Comparison of ENCODE assay signal across 16 cellular contexts in the genomic region with DNA sequence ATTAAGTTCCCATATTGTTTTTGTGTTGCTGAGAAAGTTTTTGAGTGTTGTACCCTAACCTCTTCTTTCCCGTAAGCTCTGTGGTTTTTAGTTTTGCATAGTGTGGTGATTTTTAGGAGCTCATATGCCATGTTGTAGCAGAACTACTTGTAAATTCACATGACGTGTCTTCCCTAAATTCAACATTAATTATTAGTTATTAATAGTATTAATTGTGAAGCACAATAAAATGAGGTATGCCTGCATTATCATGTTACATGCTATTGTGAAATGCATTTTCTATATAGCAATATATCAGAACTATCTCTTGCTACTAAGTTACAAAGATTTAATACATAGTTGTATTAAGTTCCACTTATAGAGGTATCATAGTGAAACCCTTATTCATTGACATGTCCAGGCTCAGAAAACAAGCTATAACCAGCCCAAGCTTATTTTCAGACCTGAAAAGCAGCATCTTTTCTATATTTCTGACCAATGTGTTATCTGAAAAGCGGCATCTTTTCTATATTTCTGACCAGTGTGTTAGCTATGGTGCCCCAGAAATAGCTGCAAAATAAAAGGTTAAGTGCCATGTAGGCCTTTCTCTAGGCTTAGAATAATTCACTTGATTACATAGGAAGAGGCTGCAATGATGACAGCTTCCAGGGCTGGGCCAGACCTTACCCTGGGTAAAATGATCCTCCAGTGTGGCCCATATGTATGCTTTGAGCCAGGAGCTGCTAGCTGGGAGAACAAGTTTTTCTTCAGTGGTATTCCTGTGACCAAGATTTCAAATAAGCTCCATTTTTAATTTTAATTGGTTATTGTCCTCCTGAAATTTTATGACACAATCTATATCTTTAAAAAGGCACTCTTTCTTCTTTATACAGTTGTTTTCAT. TPM values are rescaled to one million over a fixed set of nuclear protein-coding genes. Genes with fewer than 3 reads are reported as not detected.
DNase-seq lines count a peak whose midpoint lies in the region; ATAC-seq and TF ChIP-seq lines count a peak whose summit lies in the region.
"Had no signal": no experiment of that assay in that cellular context is flagged by ENCODE, and none has a peak within 500 bp of the region (broad histone marks: within the 10 kb centered on the region; RNA-seq: fewer than 3 reads in every experiment).

No MANE protein-coding gene starts in this region.

- H3K9me2 ChIP-seq in SK-N-SH (no peaks in the 10 kb centered on the region), hepatocyte (replicated peaks; ENCODE audit: insufficient read depth) (no peaks in the 10 kb centered on the region)

- no peak overlapping the region for H2AFZ ChIP-seq in SK-N-SH (ENCODE audit: low read depth)
- no peak overlapping the region for H2AFZ ChIP-seq in hepatocyte

- CTCF ChIA-PET in SK-N-SH (lab: Yijun Ruan, JAX), result interaction anchor here (0.6 to 3.5 kb wide), 14 partner anchors 9 to 737 kb away, joined by 3 to 28 read pairs (median 6); no protein-coding TSS in a partner anchor

- H3K79me2 ChIP-seq in SK-N-SH (ENCODE audit: insufficient read depth) (peaks cover 91% of the 10 kb centered on the region), hepatocyte (peaks cover 90% of the 10 kb centered on the region)

- TF ChIP-seq CTCF in SK-N-SH (IDR thresholded peaks at IDR 0.05) (no peak), hepatocyte (IDR thresholded peaks at IDR 0.05; ENCODE audit: poor library complexity) (no peak), stomach (IDR thresholded peaks at IDR 0.05) (no peak), testis (IDR thresholded peaks at IDR 0.05) (no peak)

- H3K27ac ChIP-seq in SK-N-SH (ENCODE audit: low read depth in 2 of 2, low read length in 1 of 2) (peak overlapping the region; percentile 69 to 94), hepatocyte (peak overlapping the region; percentile 11), stomach (peak overlapping the region in 4 of 5 donors; percentile 10 to 60 (median 16)), testis (no peak overlapping the region)
- H3K27ac ChIP-seq: BLaER1 had no signal

- POLR2A ChIA-PET in SK-N-SH (lab: Yijun Ruan, JAX), result interaction anchor here (0.7 to 4.3 kb wide), 6 partner anchors 10 to 148 kb away, joined by 3 to 29 read pairs (median 4); partner anchors contain the start of gene EPAS1

- H3K27me3 ChIP-seq in SK-N-SH (ENCODE audit: insufficient read depth) (no peaks in the 10 kb centered on the region), hepatocyte (no peaks in the 10 kb centered on the region), stomach (no peaks in the 10 kb centered on the region), testis (no peaks in the 10 kb centered on the region)
- H3K27me3 ChIP-seq: BLaER1, pancreas had no signal

- H3K4me3 ChIP-seq in SK-N-SH (ENCODE audit: low read depth in 2 of 2, low read length in 1 of 2) (no peak overlapping the region), hepatocyte (no peak overlapping the region), stomach (no peak overlapping the region), testis (no peak overlapping the region)
- H3K4me3 ChIP-seq: BLaER1, pancreas had no signal

- H3K36me3 ChIP-seq in SK-N-SH (replicated peaks in 1 of 2; ENCODE audit: control insufficient read depth in 1 of 2, insufficient read depth in 2 of 2, low read length in 1 of 2) (peaks cover 0 to 9% of the 10 kb centered on the region in 2 experiments), hepatocyte (replicated peaks; ENCODE audit: insufficient read depth, low read depth) (no peaks in the 10 kb centered on the region), stomach (peaks cover 0 to 6% (median 0%) of the 10 kb centered on the region in 4 donors), testis (ENCODE audit: low read depth, missing control alignments) (no peaks in the 10 kb centered on the region)
- H3K36me3 ChIP-seq: BLaER1, pancreas had no signal

- TF ChIP-seq RAD21 in SK-N-SH (IDR thresholded peaks at IDR 0.05; ENCODE audit: low read length), result no peak

- peak overlapping the region; percentile 35 for H3K9ac ChIP-seq in SK-N-SH
- H3K9ac ChIP-seq: BLaER1 had no signal

- H3K9me3 ChIP-seq in SK-N-SH, result no peaks in the 10 kb centered on the region
- no peaks in the 10 kb centered on the region for H3K9me3 ChIP-seq in hepatocyte (ENCODE audit: low read depth)
- H3K9me3 ChIP-seq in stomach, result no peaks in the 10 kb centered on the region
- H3K9me3 ChIP-seq in testis, result no peaks in the 10 kb centered on the region
- H3K9me3 ChIP-seq: BLaER1, pancreas had no signal

- H3F3A ChIP-seq in SK-N-SH (replicated peaks; ENCODE audit: insufficient read depth), result peaks cover 30% of the 10 kb centered on the region

- H4K20me1 ChIP-seq in SK-N-SH (ENCODE audit: insufficient read depth), result no peaks in the 10 kb centered on the region
- peaks cover 4% of the 10 kb centered on the region for H4K20me1 ChIP-seq in hepatocyte (ENCODE audit: insufficient read depth, poor library complexity, severe bottlenecking)
- H4K20me1 ChIP-seq: BLaER1 had no signal

- H3K4me1 ChIP-seq in SK-N-SH (ENCODE audit: control insufficient read depth in 1 of 2, insufficient read depth in 2 of 2, low read depth in 1 of 2, low read length in 1 of 2), result peaks cover 32 to 81% of the 10 kb centered on the region in 2 experiments
- peaks cover 26% of the 10 kb centered on the region for H3K4me1 ChIP-seq in hepatocyte (ENCODE audit: insufficient read depth)
- H3K4me1 ChIP-seq in stomach, result peaks cover 22 to 83% (median 48%) of the 10 kb centered on the region in 4 donors
- H3K4me1 ChIP-seq in testis, result peaks cover 17% of the 10 kb centered on the region

- no peak for ATAC-seq in GM19324 (IDR thresholded peaks at IDR 0.05; ENCODE audit: low FRiP score, unreplicated experiment)
- ATAC-seq: naive thymus-derived CD4-positive, alpha-beta T cell; pancreas had no signal

- WGBS in SK-N-SH (ENCODE audit: low lambda C conversion rate), result 98% methylated on average over 3 of the region's 3 CpGs
- 94% methylated on average over 3 of the region's 3 CpGs for WGBS in hepatocyte (ENCODE audit: low lambda C conversion rate, missing lambda C conversion rate)
- 80 to 90% (median 87%) methylated on average over 3 of the region's 3 CpGs for WGBS in stomach, 5 donors
- WGBS in testis, 2 donors, result 80 to 87% methylated on average over 3 of the region's 3 CpGs

- TF ChIP-seq POLR2A in stomach (IDR thresholded peaks at IDR 0.05), result no peak
- TF ChIP-seq POLR2A in testis (IDR thresholded peaks at IDR 0.05), result no peak

- intact Hi-C loops in stomach (cut with DNase I; ENCODE audit: low total_unique reads), result no loop called here
- intact Hi-C loops in testis (cut with DNase I; ENCODE audit: low total_unique reads), result no loop called here

- DNase-seq in NAMALWA (ENCODE audit: low spot score) (peak; percentile 19), SK-N-SH (no peak), hepatocyte (ENCODE audit: low spot score) (no peak), stomach (no peak), Kasumi-1 (lab: John Stamatoyannopoulos, UW) (no peak), testis (no peak), T-helper 9 cell (no peak)
- DNase-seq: activated CD4-positive, CD25-positive, alpha-beta regulatory T cell treated with anti-CD3 and anti-CD28 coated beads, Interleukin-2, amount 50 U/mL, for 72 hours; activated naive CD8-positive, alpha-beta T cell treated with anti-CD3 and anti-CD28 coated beads, Interleukin-2, amount 10 ng/mL, durations not matched to agents 7 days and 5 days; naive thymus-derived CD4-positive, alpha-beta T cell; NCI-H1436; NCI-H226; pancreas; SIG-M5 had no signal

- TF ChIP-seq EP300 in SK-N-SH (IDR thresholded peaks at IDR 0.05; ENCODE audit: borderline replicate concordance in 1 of 2, low read depth in 1 of 2, low read length in 1 of 2), result no peak
- no peak for TF ChIP-seq EP300 in stomach (IDR thresholded peaks at IDR 0.05)

- peak overlapping the region; percentile 64 for H3K4me2 ChIP-seq in SK-N-SH
- H3K4me2 ChIP-seq in hepatocyte, result peak overlapping the region; percentile 48
- H3K4me2 ChIP-seq: BLaER1 had no signal

TF ChIP-seq in SK-N-SH, 30 proteins besides CTCF, POLR2A, EP300 and RAD21:
- no peak for TF ChIP-seq MAX (IDR thresholded peaks at IDR 0.05; ENCODE audit: low read depth)
- TF ChIP-seq MXI1 (IDR thresholded peaks at IDR 0.05; ENCODE audit: low read depth, low read length), result peak; percentile 38; the same call in 1 of the 2 replicates
TF ChIP-seq in SK-N-SH: peak in this region for 1.

RNA-seq across cellular contexts. Expression of gene EPAS1, which starts 21.6 kb away (rescaled TPM):
- polyA plus RNA-seq in SK-N-SH (2012; rRNA removed), result 69.2 and 92.2 TPM in 2 replicates
- polyA plus RNA-seq in SK-N-SH (2012; cell fraction: cytosol; rRNA removed), result 66.4 and 74.6 TPM in 2 replicates
- polyA plus RNA-seq in SK-N-SH (2012; cell fraction: nucleus; rRNA removed), result 83.4 and 100 TPM in 2 replicates
- total RNA-seq in hepatocyte, result 98.3 and 112 TPM in 2 replicates
- polyA plus RNA-seq in hepatocyte, result 111 and 115 TPM in 2 replicates
- 100 to 1,000 TPM in 4 of 5 donors, 10 to 100 TPM in 1; 69.0 to 217 (median 156) TPM for total RNA-seq in stomach
- 10 to 100 TPM; 35.1 to 82.6 (median 47.1) TPM for polyA plus RNA-seq in stomach
- 100 to 1,000 TPM; 142 to 158 TPM for total RNA-seq in testis
- 93.9 TPM for polyA plus RNA-seq in testis (ENCODE audit: insufficient read depth, low read depth, low replicate concordance)

Comparison
In these comparisons a context has a peak if more than half of its experiments do, and no peak if none do; other contexts are left out.
1. H3K27ac ChIP-seq: peak in SK-N-SH (2 of 2), hepatocyte (single experiment) and stomach (4 of 5); none in testis (0 of 2).